20 cellular contexts compared by ENCODE assay signal in the genomic region with DNA sequence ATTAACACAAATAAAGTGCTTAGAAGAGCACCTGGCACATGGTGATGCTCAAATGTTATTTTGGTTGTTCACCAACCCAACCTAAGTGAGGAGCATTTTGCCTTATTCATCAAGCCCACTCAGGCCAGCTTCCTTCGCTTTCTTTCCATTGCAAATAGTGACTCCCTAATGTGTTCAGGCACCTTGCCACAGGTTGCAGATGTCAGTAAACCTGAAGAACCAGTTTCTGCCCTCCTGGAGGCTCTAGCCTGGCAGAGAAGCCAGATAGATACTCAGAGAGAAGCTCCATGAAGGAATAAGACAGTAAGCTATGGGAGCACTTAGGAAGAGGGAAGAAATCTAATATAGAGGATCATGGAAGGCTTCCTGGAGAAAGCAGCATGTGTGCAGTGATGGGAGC. TPM values are rescaled to one million over a fixed set of nuclear protein-coding genes. Genes with fewer than 3 reads are reported as not detected.
"Had no signal": no experiment of that assay in that cellular context is flagged by ENCODE, and none has a peak within 500 bp of the region (broad histone marks: within the 10 kb centered on the region; RNA-seq: fewer than 3 reads in every experiment).

No MANE protein-coding gene starts in this region.

- H3K4me1 ChIP-seq: ascending aorta, left lung, pancreas, sigmoid colon had no signal

- DNase-seq: activated CD4-positive, alpha-beta T cell treated with anti-CD3 and anti-CD28 coated beads for 1 hour; activated CD4-positive, alpha-beta T cell treated with anti-CD3 and anti-CD28 coated beads, Interleukin-2, amount 50 U/mL, for 48 hours; activated CD8-positive, alpha-beta memory T cell treated with anti-CD3 and anti-CD28 coated beads, Interleukin-2, amount 10 ng/mL, durations not matched to agents 7 days and 5 days; activated naive CD4-positive, alpha-beta T cell treated with anti-CD3 and anti-CD28 coated beads, Interleukin-2, amount 10 ng/mL, durations not matched to agents 7 days and 5 days; activated T-cell treated with anti-CD3 and anti-CD28 coated beads, Interleukin-2, amount 50 U/mL, for 1 hour; dorsolateral prefrontal cortex; kidney; left lung; naive thymus-derived CD4-positive, alpha-beta T cell; sigmoid colon; stimulated activated CD4-positive, alpha-beta T cell treated with anti-CD3 and anti-CD28 coated beads, Interleukin-2, amount 100 ng/mL, for 24 hours; T-helper 9 cell had no signal

- H3K36me3 ChIP-seq: ascending aorta, left lung, pancreas, sigmoid colon, thoracic aorta had no signal

- H3K9me3 ChIP-seq: ascending aorta, left lung, pancreas, sigmoid colon, thoracic aorta had no signal

- ATAC-seq: activated CD8-positive, alpha-beta memory T cell treated with anti-CD3 and anti-CD28 coated beads, Interleukin-2, amount 10 ng/mL, durations not matched to agents 7 days and 5 days; left lung; naive thymus-derived CD4-positive, alpha-beta T cell; pancreas had no signal

- H3K27ac ChIP-seq: ascending aorta, dorsolateral prefrontal cortex, hepatocyte, left lung, pancreas, sigmoid colon, thoracic aorta had no signal

- H3K4me3 ChIP-seq: ascending aorta, dorsolateral prefrontal cortex, hepatocyte, left lung, pancreas, sigmoid colon, thoracic aorta had no signal

- H3K27me3 ChIP-seq: ascending aorta, pancreas, sigmoid colon had no signal

RNA-seq across cellular contexts. Expression of gene GPR139, which starts 23.9 kb away (rescaled TPM):
- total RNA-seq: activated CD8-positive, alpha-beta memory T cell treated with anti-CD3 and anti-CD28 coated beads, Interleukin-2, amount 10 ng/mL, durations not matched to agents 7 days and 5 days; activated T-helper 2 cell treated with anti-CD3 and anti-CD28 coated beads, Interferon-gamma antibody, Interleukin-2, Interleukin-4, amounts not matched to agents 10 μg/mL and 5 μg/mL and 100 μg/mL, durations not matched to agents 14 hours and 24 hours and 36 hours; ascending aorta; glomerular endothelial cell; hepatocyte; kidney; left lung; mononuclear cell; naive thymus-derived CD4-positive, alpha-beta T cell; pancreas; sigmoid colon; thoracic aorta; ureter had no signal
